Comparison of ENCODE assay signal across 11 cellular contexts in the genomic region with DNA sequence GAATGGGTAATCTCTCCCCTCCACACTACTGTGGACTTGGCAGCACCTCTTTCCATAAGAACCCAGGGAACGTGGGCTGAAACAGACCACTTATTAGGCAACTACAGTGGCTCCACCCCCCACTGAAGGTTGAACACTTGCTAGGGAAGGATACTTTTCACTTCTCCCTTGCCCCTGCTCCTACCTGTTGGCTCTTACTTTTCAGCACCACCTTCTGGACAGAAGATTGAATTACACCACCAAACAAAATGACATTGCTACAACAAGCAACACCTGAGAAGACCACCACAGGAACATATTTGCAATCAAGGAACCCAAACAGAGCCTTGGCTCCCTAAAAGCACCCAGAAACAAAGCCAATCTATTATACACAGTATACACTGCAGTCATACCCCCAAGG.
DNase-seq lines count a peak whose midpoint lies in the region; ATAC-seq, FAIRE-seq and TF ChIP-seq lines count a peak whose summit lies in the region.
"Had no signal": no experiment of that assay in that cellular context is flagged by ENCODE, and none has a peak within 500 bp of the region (broad histone marks: within the 10 kb centered on the region; RNA-seq: fewer than 3 reads in every experiment).

No MANE protein-coding gene starts in this region.

- intact Hi-C loops in K562 (cut with micrococcal nuclease), result loop anchor here (1.0 kb wide), 1 partner anchor 88 kb away; no protein-coding TSS in a partner anchor
- intact Hi-C loops in CD4-positive, alpha-beta memory T cell (cut with micrococcal nuclease), result no loop called here

- BruUV-seq in K562 (replicated peaks; lab: Mats Ljungman, UMichigan), result no TSS peak

- in situ Hi-C loops in K562 (cut with MboI), result no loop called here

- TF ChIP-seq EP300 in K562 (IDR thresholded peaks at IDR 0.05; ENCODE audit: low read length), result no peak

- H4K20me1 ChIP-seq in K562 (replicated peaks; ENCODE audit: control insufficient read depth, insufficient read depth, low read length), result no peaks in the 10 kb centered on the region

- no peaks in the 10 kb centered on the region for H3K4me1 Mint-ChIP-seq in nephron progenitor cell
- no peaks in the 10 kb centered on the region for H3K4me1 Mint-ChIP-seq in CD4-positive, alpha-beta memory T cell

- no peaks in the 10 kb centered on the region for H3K9me3 ChIP-seq in K562 (replicated peaks; ENCODE audit: control insufficient read depth, insufficient read depth, low read depth, low read length)
- no peaks in the 10 kb centered on the region for H3K9me3 ChIP-seq in CD4-positive, alpha-beta memory T cell (ENCODE audit: control insufficient read depth in 1 of 2, low read length in 2 of 2)

- H3K27me3 Mint-ChIP-seq in nephron progenitor cell (ENCODE audit: low read depth, poor library complexity), result peaks cover 20% of the 10 kb centered on the region
- H3K27me3 Mint-ChIP-seq in CD4-positive, alpha-beta memory T cell, result peaks cover 13 to 19% of the 10 kb centered on the region in 2 donors

- no peak overlapping the region for H3K4me3 Mint-ChIP-seq in nephron progenitor cell
- H3K4me3 Mint-ChIP-seq in CD4-positive, alpha-beta memory T cell, result no peak overlapping the region

- no peaks in the 10 kb centered on the region for H3K36me3 Mint-ChIP-seq in nephron progenitor cell (ENCODE audit: low read depth)
- no peaks in the 10 kb centered on the region for H3K36me3 Mint-ChIP-seq in CD4-positive, alpha-beta memory T cell

- POLR2A ChIA-PET in K562 (lab: Yijun Ruan, JAX), result no interaction called here
- POLR2A ChIA-PET in CD4-positive, alpha-beta memory T cell (lab: Charles Lee; ENCODE audit: partially characterized antibody), result no interaction called here

- TF ChIP-seq CTCF in GM12874 (IDR thresholded peaks at IDR 0.05; ENCODE audit: insufficient read depth, low read depth, low read length), result peak; percentile 41
- peak; percentile 57 to 58 (median 58) for TF ChIP-seq CTCF in K562 (IDR thresholded peaks at IDR 0.05 in 2 of 3, conservative IDR thresholded peaks at IDR 0.05 in 1 of 3; ENCODE audit: insufficient read depth in 2 of 3, low read depth in 1 of 3, low read length in 3 of 3)
- peak; percentile 22 for TF ChIP-seq CTCF in nephron progenitor cell (IDR thresholded peaks at IDR 0.05)

- no peak overlapping the region for H3K27ac Mint-ChIP-seq in nephron progenitor cell
- H3K27ac Mint-ChIP-seq in CD4-positive, alpha-beta memory T cell, result no peak overlapping the region
- H3K27ac Mint-ChIP-seq: activated T-helper 2 cell treated with anti-CD3 and anti-CD28 coated beads, Interferon-gamma antibody, Interleukin-2, Interleukin-4, amounts not matched to agents 10 μg/mL and 5 μg/mL and 100 μg/mL, durations not matched to agents 14 hours and 24 hours and 36 hours had no signal

- H3K4me2 ChIP-seq in K562 (ENCODE audit: insufficient read depth, low read length), result no peak overlapping the region

- H2AFZ ChIP-seq in K562 (ENCODE audit: low read depth, low read length), result no peak overlapping the region

- ATAC-seq in K562, result peak; percentile 74

- peak; percentile 73 for FAIRE-seq in K562 (lab: Jason Lieb, UNC)

- H3K9me3 Mint-ChIP-seq in nephron progenitor cell, result peaks cover 20% of the 10 kb centered on the region
- peaks cover 0 to 8% (median 3%) of the 10 kb centered on the region in 8 donors for H3K9me3 Mint-ChIP-seq in CD4-positive, alpha-beta memory T cell
- H3K9me3 Mint-ChIP-seq: activated T-helper 2 cell treated with anti-CD3 and anti-CD28 coated beads, Interferon-gamma antibody, Interleukin-2, Interleukin-4, amounts not matched to agents 10 μg/mL and 5 μg/mL and 100 μg/mL, durations not matched to agents 14 hours and 24 hours and 36 hours had no signal

- no peaks in the 10 kb centered on the region for H3K79me2 ChIP-seq in K562 (ENCODE audit: control insufficient read depth, insufficient read depth, low read length)

- no peaks in the 10 kb centered on the region for H3K27me3 ChIP-seq in K562 (ENCODE audit: control insufficient read depth in 2 of 2, insufficient read depth in 2 of 2, low read length in 2 of 2)
- H3K27me3 ChIP-seq in CD4-positive, alpha-beta memory T cell (ENCODE audit: insufficient read depth, low read length), result peaks cover 5% of the 10 kb centered on the region

- no peaks in the 10 kb centered on the region for H3K9me1 ChIP-seq in K562 (ENCODE audit: control insufficient read depth, insufficient read depth, low read length)

- no peak overlapping the region for H3K9ac ChIP-seq in K562 (ENCODE audit: insufficient read depth in 1 of 2, low read depth in 2 of 2, low read length in 2 of 2)

- TF ChIP-seq RAD21 in K562 (CRISPR knock-in tag; conservative IDR thresholded peaks at IDR 0.05 in 1 of 2, IDR thresholded peaks at IDR 0.05 in 1 of 2), result peak in 1 of 2 experiments; percentile 47; a peak in 2 of 4 replicates

- DNase-seq in HuH-7 (ENCODE audit: low spot score) (peak; percentile 26), K562 (ENCODE audit: extremely low read depth in 1 of 4, low spot score in 3 of 4) (peak; percentile 32 to 51 (median 45)), nephron progenitor cell (no peak), cortex of kidney (lab: John Stamatoyannopoulos, UW) (no peak), T-helper 9 cell (no peak)
- no peak for DNase-seq in stimulated activated CD4-positive, alpha-beta T cell treated with anti-CD3 and anti-CD28 coated beads, Interleukin-2, amount 100 ng/mL, for 48 hours
- DNase-seq in CD4-positive, alpha-beta memory T cell, result no peak
- DNase-seq: NCI-H2081 treated with DMSO at 0.1 percent for 48 hours had no signal

- WGBS in K562 (ENCODE audit: insufficient coverage, low coverage, missing lambda C conversion rate), result 0% methylated on average over 1 of the region's 1 CpG

- no peaks in the 10 kb centered on the region for H3K4me1 ChIP-seq in K562 (replicated peaks in 1 of 2; ENCODE audit: control insufficient read depth in 2 of 2, insufficient read depth in 2 of 2, low read length in 2 of 2)
- no peaks in the 10 kb centered on the region for H3K4me1 ChIP-seq in CD4-positive, alpha-beta memory T cell (ENCODE audit: insufficient read depth, low read length)

- H3K4me3 ChIP-seq in K562, result no peak overlapping the region
- H3K4me3 ChIP-seq in CD4-positive, alpha-beta memory T cell (ENCODE audit: low read length in 2 of 2), result no peak overlapping the region
- H3K4me3 ChIP-seq: lung had no signal

- H3K27ac ChIP-seq in K562 (ENCODE audit: extremely low read depth, low read depth, low read length), result no peak overlapping the region
- H3K27ac ChIP-seq in CD4-positive, alpha-beta memory T cell (ENCODE audit: low read depth, low read length), result no peak overlapping the region

- TF ChIP-seq POLR2A in K562 (conservative IDR thresholded peaks at IDR 0.05), result no peak

- CTCF ChIA-PET in K562 (lab: Yijun Ruan, JAX; ENCODE audit: low intra/inter-chr PET ratio), result interaction anchor here (0.7 to 1.2 kb wide), 2 partner anchors 88 to 126 kb away, joined by 3 to 4 read pairs; no protein-coding TSS in a partner anchor
- CTCF ChIA-PET in CD4-positive, alpha-beta memory T cell (lab: Charles Lee; ENCODE audit: partially characterized antibody), result no interaction called here

- no peaks in the 10 kb centered on the region for H3K36me3 ChIP-seq in K562 (ENCODE audit: control insufficient read depth, insufficient read depth, low read length)
- no peaks in the 10 kb centered on the region for H3K36me3 ChIP-seq in CD4-positive, alpha-beta memory T cell (ENCODE audit: insufficient read depth, low read length)

TF ChIP-seq in K562, 482 proteins besides CTCF, POLR2A, EP300 and RAD21:
- TF ChIP-seq SMC3 (conservative IDR thresholded peaks at IDR 0.05; ENCODE audit: insufficient read depth, low read depth, low read length) (0 out of 2 replicates have a peak, but pooled peaks have one; percentile 5), OTX1 (CRISPR knock-in tag; IDR thresholded peaks at IDR 0.05) (no peak)

Comparison
In these comparisons a context has a peak if more than half of its experiments do, and no peak if none do; other contexts are left out.
1. DNase-seq: peak in HuH-7 (single experiment) and K562 (4 of 4); none in nephron progenitor cell (single experiment), stimulated activated CD4-positive, alpha-beta T cell treated with anti-CD3 and anti-CD28 coated beads, Interleukin-2, amount 100 ng/mL, for 48 hours (0 of 2), CD4-positive, alpha-beta memory T cell (0 of 5), cortex of kidney (single experiment) and T-helper 9 cell (single experiment).
2. Peak in every context shown above with its lines, with median percentiles within 50 percentile points of each other: CTCF ChIP-seq.